Comparison of ENCODE assay signal across 10 cellular contexts in genomic region chr7:42972703-42973500, GRCh38. TPM values are rescaled to one million over a fixed set of nuclear protein-coding genes. Genes with fewer than 3 reads are reported as not detected.
DNase-seq lines count a peak whose midpoint lies in the region; ATAC-seq and TF ChIP-seq lines count a peak whose summit lies in the region.
"Had no signal": no experiment of that assay in that cellular context is flagged by ENCODE, and none has a peak within 500 bp of the region (broad histone marks: within the 10 kb centered on the region; RNA-seq: fewer than 3 reads in every experiment).

No MANE protein-coding gene starts in this region.

- H3K4me1 Mint-ChIP-seq in chondrocyte (ENCODE audit: low read depth), result peaks cover 27% of the 10 kb centered on the region
- H3K4me1 Mint-ChIP-seq in activated CD8-positive, alpha-beta memory T cell treated with anti-CD3 and anti-CD28 coated beads, Interleukin-2, amount 10 ng/mL, durations not matched to agents 7 days and 5 days, result no peaks in the 10 kb centered on the region
- no peaks in the 10 kb centered on the region for H3K4me1 Mint-ChIP-seq in activated CD4-positive, alpha-beta memory T cell treated with anti-CD3 and anti-CD28 coated beads, Interleukin-2, amount 10 ng/mL, durations not matched to agents 7 days and 5 days
- H3K4me1 Mint-ChIP-seq: activated T-helper 17 cell treated with anti-CD3 and anti-CD28 coated beads, Interleukin-2, amount 50 U/mL, for 72 hours had no signal

- ATAC-seq in IMR-90 (ENCODE audit: low read depth), result peak; percentile 86
- ATAC-seq in stimulated activated naive CD8-positive, alpha-beta T cell treated with anti-CD3 and anti-CD28 coated beads, Interleukin-15, Interleukin-2, amounts not matched to agents 100 U/mL and 50 U/mL, for 24 hours, result no peak
- no peak for ATAC-seq in activated CD8-positive, alpha-beta memory T cell treated with anti-CD3 and anti-CD28 coated beads, Interleukin-2, amount 10 ng/mL, durations not matched to agents 7 days and 5 days
- ATAC-seq: activated T-helper 17 cell treated with anti-CD3 and anti-CD28 coated beads, Interleukin-2, amount 50 U/mL, for 72 hours had no signal

- H3K27ac Mint-ChIP-seq in chondrocyte (ENCODE audit: unreplicated experiment), result peak overlapping the region; percentile 95
- H3K27ac Mint-ChIP-seq in activated CD8-positive, alpha-beta memory T cell treated with anti-CD3 and anti-CD28 coated beads, Interleukin-2, amount 10 ng/mL, durations not matched to agents 7 days and 5 days, result no peak overlapping the region
- H3K27ac Mint-ChIP-seq in activated CD4-positive, alpha-beta memory T cell treated with anti-CD3 and anti-CD28 coated beads, Interleukin-2, amount 10 ng/mL, durations not matched to agents 7 days and 5 days, result no peak overlapping the region
- H3K27ac Mint-ChIP-seq: activated T-helper 17 cell treated with anti-CD3 and anti-CD28 coated beads, Interleukin-2, amount 50 U/mL, for 72 hours had no signal

- peaks cover 3% of the 10 kb centered on the region for H3K36me3 Mint-ChIP-seq in chondrocyte (ENCODE audit: low read depth)
- H3K36me3 Mint-ChIP-seq in activated CD8-positive, alpha-beta memory T cell treated with anti-CD3 and anti-CD28 coated beads, Interleukin-2, amount 10 ng/mL, durations not matched to agents 7 days and 5 days, result no peaks in the 10 kb centered on the region
- H3K36me3 Mint-ChIP-seq in activated CD4-positive, alpha-beta memory T cell treated with anti-CD3 and anti-CD28 coated beads, Interleukin-2, amount 10 ng/mL, durations not matched to agents 7 days and 5 days (ENCODE audit: low read depth), result no peaks in the 10 kb centered on the region

- H4K20me1 ChIP-seq in IMR-90 (ENCODE audit: insufficient read depth, low read length), result no peaks in the 10 kb centered on the region

- no peak overlapping the region for H2BK120ac ChIP-seq in IMR-90 (ENCODE audit: low read depth, low read length)
- H2BK120ac ChIP-seq in trophoblast cell (ENCODE audit: insufficient read depth, low read length, poor library complexity), result no peak overlapping the region

- H3K4me2 ChIP-seq in IMR-90 (ENCODE audit: low read depth, low read length), result peak overlapping the region; percentile 64
- no peak overlapping the region for H3K4me2 ChIP-seq in trophoblast cell (ENCODE audit: low read length)

- H3K9me1 ChIP-seq in IMR-90 (ENCODE audit: insufficient read depth, low read length), result no peaks in the 10 kb centered on the region

- H3K23ac ChIP-seq in IMR-90 (ENCODE audit: low read depth, low read length) (no peak overlapping the region), trophoblast cell (ENCODE audit: low read length) (no peak overlapping the region)

- TF ChIP-seq RAD21 in IMR-90 (IDR thresholded peaks at IDR 0.05; ENCODE audit: low read length) (no peak), liver (IDR thresholded peaks at IDR 0.05) (peak; percentile 10 to 15)

- no TSS peak for BruUV-seq in IMR-90 (replicated peaks; lab: Mats Ljungman, UMichigan)

- H3K4me1 ChIP-seq in IMR-90 (ENCODE audit: control insufficient read depth, insufficient read depth, low read length) (peaks cover 2% of the 10 kb centered on the region; the same call in 1 of the 2 replicates), liver (ENCODE audit: control insufficient read depth in 4 of 4, insufficient read depth in 4 of 4, low read length in 3 of 4) (no peaks in the 10 kb centered on the region), thyroid gland (no peaks in the 10 kb centered on the region), trophoblast cell (ENCODE audit: control insufficient read depth in 1 of 2, insufficient read depth in 2 of 2, low read length in 2 of 2) (no peaks in the 10 kb centered on the region)
- H3K4me1 ChIP-seq: Peyer's patch had no signal

- no peak overlapping the region for H3K56ac ChIP-seq in IMR-90 (ENCODE audit: extremely low read depth, insufficient read depth, low read length)

- H3K4ac ChIP-seq in IMR-90 (ENCODE audit: low read depth, low read length) (no peak overlapping the region), trophoblast cell (ENCODE audit: low read depth, low read length) (no peak overlapping the region)

- no peak overlapping the region for H2AK5ac ChIP-seq in IMR-90 (ENCODE audit: low read depth, low read length)
- no peak overlapping the region for H2AK5ac ChIP-seq in trophoblast cell (ENCODE audit: low read length)

- H4K5ac ChIP-seq in IMR-90 (ENCODE audit: low read depth, low read length), result peak overlapping the region; percentile 19; the same call in 1 of the 2 replicates

- no peak overlapping the region for H4K91ac ChIP-seq in IMR-90 (ENCODE audit: insufficient read depth, low read depth, low read length)
- no peak overlapping the region for H4K91ac ChIP-seq in trophoblast cell (ENCODE audit: low read depth, low read length)

- DNase-seq in IMR-90 (peak; percentile 75), chondrocyte (ENCODE audit: low spot score) (no peak), thyroid gland (peak; percentile 2 to 10), trophoblast cell (no peak)
- no peak for DNase-seq in stimulated activated naive CD8-positive, alpha-beta T cell treated with anti-CD3 and anti-CD28 coated beads, Interleukin-15, Interleukin-2, amounts not matched to agents 100 U/mL and 50 U/mL, for 24 hours
- DNase-seq in activated CD8-positive, alpha-beta memory T cell treated with anti-CD3 and anti-CD28 coated beads, Interleukin-2, amount 10 ng/mL, durations not matched to agents 7 days and 5 days, result no peak
- DNase-seq in activated CD4-positive, alpha-beta memory T cell treated with anti-CD3 and anti-CD28 coated beads, Interleukin-2, amount 10 ng/mL, durations not matched to agents 7 days and 5 days, result no peak

- no peaks in the 10 kb centered on the region for H3K36me3 ChIP-seq in IMR-90 (ENCODE audit: control insufficient read depth, insufficient read depth, low read length)
- no peaks in the 10 kb centered on the region for H3K36me3 ChIP-seq in liver (ENCODE audit: control insufficient read depth in 4 of 4, insufficient read depth in 3 of 4, low read depth in 1 of 4, low read length in 3 of 4)
- H3K36me3 ChIP-seq in thyroid gland, result no peaks in the 10 kb centered on the region
- H3K36me3 ChIP-seq in trophoblast cell (ENCODE audit: control insufficient read depth in 1 of 2, insufficient read depth in 2 of 2, low read length in 2 of 2), result no peaks in the 10 kb centered on the region
- H3K36me3 ChIP-seq: Peyer's patch had no signal

- no peaks in the 10 kb centered on the region for H3K79me1 ChIP-seq in IMR-90 (ENCODE audit: low read depth in 1 of 2, low read length in 2 of 2)
- H3K79me1 ChIP-seq in trophoblast cell (ENCODE audit: low read length), result no peaks in the 10 kb centered on the region

- no peaks in the 10 kb centered on the region for H3K27me3 Mint-ChIP-seq in chondrocyte (ENCODE audit: low read depth)
- peaks cover 2% of the 10 kb centered on the region for H3K27me3 Mint-ChIP-seq in activated CD8-positive, alpha-beta memory T cell treated with anti-CD3 and anti-CD28 coated beads, Interleukin-2, amount 10 ng/mL, durations not matched to agents 7 days and 5 days
- peaks cover 7% of the 10 kb centered on the region for H3K27me3 Mint-ChIP-seq in activated CD4-positive, alpha-beta memory T cell treated with anti-CD3 and anti-CD28 coated beads, Interleukin-2, amount 10 ng/mL, durations not matched to agents 7 days and 5 days

- H3K18ac ChIP-seq in IMR-90 (ENCODE audit: low read depth, low read length) (0 out of 2 replicates have a peak overlapping the region, but pooled peaks have one; percentile 20), trophoblast cell (ENCODE audit: low read length) (no peak overlapping the region)

- dilution Hi-C loops in IMR-90 (cut with HindIII; ENCODE audit: low sequenced_read_pairs, unreplicated experiment), result no loop called here

- no peak overlapping the region for H2BK15ac ChIP-seq in IMR-90 (ENCODE audit: low read depth, low read length)

- no peak overlapping the region for H2BK20ac ChIP-seq in IMR-90 (ENCODE audit: low read depth, low read length)

- H4K12ac ChIP-seq in trophoblast cell (ENCODE audit: low read depth, low read length), result no peak overlapping the region

- H3K27ac ChIP-seq in IMR-90 (ENCODE audit: insufficient read depth, low read length), result peak overlapping the region; percentile 49; the same call in 1 of the 2 replicates
- H3K27ac ChIP-seq in liver (ENCODE audit: low read depth in 1 of 2, low read length in 2 of 2), result peak overlapping the region; percentile 8 to 34
- H3K27ac ChIP-seq in thyroid gland, result no peak overlapping the region
- H3K27ac ChIP-seq in trophoblast cell (ENCODE audit: low read depth, low read length), result no peak overlapping the region

- no peak overlapping the region for H3K4me3 ChIP-seq in IMR-90 (ENCODE audit: insufficient read depth, low read depth, low read length)
- H3K4me3 ChIP-seq in liver (ENCODE audit: low read depth in 1 of 3, low read length in 3 of 3), result no peak overlapping the region
- H3K4me3 ChIP-seq in thyroid gland (replicated peaks in 1 of 3), result no peak overlapping the region
- H3K4me3 ChIP-seq in trophoblast cell (ENCODE audit: low read depth, low read length), result no peak overlapping the region
- H3K4me3 ChIP-seq: Peyer's patch had no signal

- H3K4me3 Mint-ChIP-seq in chondrocyte (ENCODE audit: unreplicated experiment), result peak overlapping the region; percentile 26
- H3K4me3 Mint-ChIP-seq in activated CD8-positive, alpha-beta memory T cell treated with anti-CD3 and anti-CD28 coated beads, Interleukin-2, amount 10 ng/mL, durations not matched to agents 7 days and 5 days, result no peak overlapping the region
- H3K4me3 Mint-ChIP-seq in activated CD4-positive, alpha-beta memory T cell treated with anti-CD3 and anti-CD28 coated beads, Interleukin-2, amount 10 ng/mL, durations not matched to agents 7 days and 5 days, result no peak overlapping the region
- H3K4me3 Mint-ChIP-seq: activated T-helper 17 cell treated with anti-CD3 and anti-CD28 coated beads, Interleukin-2, amount 50 U/mL, for 72 hours had no signal

- CTCF ChIA-PET in IMR-90 (lab: Yijun Ruan, JAX), result interaction anchor here (1.2 kb wide), 1 partner anchor 152 kb away, joined by 3 read pairs; no protein-coding TSS in a partner anchor
- CTCF ChIA-PET in activated CD8-positive, alpha-beta memory T cell treated with anti-CD3 and anti-CD28 coated beads, Interleukin-2, amount 10 ng/mL, durations not matched to agents 7 days and 5 days (lab: Charles Lee), result no interaction called here
- CTCF ChIA-PET in activated CD4-positive, alpha-beta memory T cell treated with anti-CD3 and anti-CD28 coated beads, Interleukin-2, amount 10 ng/mL, durations not matched to agents 7 days and 5 days (lab: Charles Lee), result no interaction called here

- WGBS in IMR-90 (ENCODE audit: extremely low coverage in 2 of 2, insufficient read length in 1 of 2), 2 experiments, result 0% methylated on average over 2 of the region's 5 CpGs; no CpG with 5 or more reads in 1 of the 2 experiments
- WGBS in liver, result 52% methylated on average over 5 of the region's 5 CpGs
- WGBS in thyroid gland, 2 donors, result 38 to 50% methylated on average over 5 of the region's 5 CpGs
- WGBS in trophoblast cell (ENCODE audit: extremely low coverage, insufficient coverage, insufficient read length), result no CpG with 5 or more reads among the region's 5 CpGs

- H2BK5ac ChIP-seq in IMR-90 (ENCODE audit: low read depth, low read length, poor library complexity, severe bottlenecking), result no peak overlapping the region
- H2BK5ac ChIP-seq in trophoblast cell (ENCODE audit: low read depth, low read length, poor library complexity), result no peak overlapping the region

- intact Hi-C loops in IMR-90 (cut with micrococcal nuclease), result no loop called here
- intact Hi-C loops in thyroid gland (cut with DNase I), result no loop called here

- in situ Hi-C loops in IMR-90 (cut with MboI; ENCODE audit: low sequenced_read_pairs), result no loop called here

- H3K79me2 ChIP-seq in trophoblast cell (ENCODE audit: control insufficient read depth, insufficient read depth, low read length, poor library complexity), result no peaks in the 10 kb centered on the region

- H4K8ac ChIP-seq in IMR-90 (ENCODE audit: low read depth in 2 of 2, low read length in 2 of 2) (peak overlapping the region; percentile 55 to 66; a peak in 3 of 4 replicates), trophoblast cell (ENCODE audit: low read depth, low read length) (no peak overlapping the region)

- no peak for TF ChIP-seq CTCF in IMR-90 (conservative IDR thresholded peaks at IDR 0.05; ENCODE audit: low read depth, low read length)
- TF ChIP-seq CTCF in chondrocyte (IDR thresholded peaks at IDR 0.05), result no peak
- no peak for TF ChIP-seq CTCF in liver (IDR thresholded peaks at IDR 0.05; ENCODE audit: low read depth, low read length, missing input control)
- no peak for TF ChIP-seq CTCF in thyroid gland (IDR thresholded peaks at IDR 0.05)

- no peak overlapping the region for H2BK12ac ChIP-seq in trophoblast cell (ENCODE audit: low read length)

- no peak overlapping the region for H3K9ac ChIP-seq in IMR-90 (ENCODE audit: low read depth, low read length)
- no peak overlapping the region for H3K9ac ChIP-seq in liver (ENCODE audit: low read depth in 1 of 2, low read length in 2 of 2)
- no peak overlapping the region for H3K9ac ChIP-seq in trophoblast cell (ENCODE audit: low read length)

- no peak overlapping the region for H3K14ac ChIP-seq in IMR-90 (replicated peaks; ENCODE audit: low read depth, low read length)
- H3K14ac ChIP-seq in trophoblast cell (ENCODE audit: low read length), result no peak overlapping the region

- no peaks in the 10 kb centered on the region for H3K9me3 ChIP-seq in IMR-90 (ENCODE audit: control insufficient read depth, insufficient read depth, low read length)
- H3K9me3 ChIP-seq in liver (ENCODE audit: control insufficient read depth in 4 of 4, low read length in 3 of 4), result no peaks in the 10 kb centered on the region
- H3K9me3 ChIP-seq in thyroid gland, result no peaks in the 10 kb centered on the region
- H3K9me3 ChIP-seq in trophoblast cell (ENCODE audit: insufficient read depth, low read depth, low read length), result no peaks in the 10 kb centered on the region
- H3K9me3 ChIP-seq: Peyer's patch had no signal

- no peaks in the 10 kb centered on the region for H3K9me3 Mint-ChIP-seq in chondrocyte (ENCODE audit: low read depth)
- no peaks in the 10 kb centered on the region for H3K9me3 Mint-ChIP-seq in activated CD8-positive, alpha-beta memory T cell treated with anti-CD3 and anti-CD28 coated beads, Interleukin-2, amount 10 ng/mL, durations not matched to agents 7 days and 5 days (ENCODE audit: low read depth)
- peaks cover 2% of the 10 kb centered on the region for H3K9me3 Mint-ChIP-seq in activated CD4-positive, alpha-beta memory T cell treated with anti-CD3 and anti-CD28 coated beads, Interleukin-2, amount 10 ng/mL, durations not matched to agents 7 days and 5 days
- H3K9me3 Mint-ChIP-seq: activated T-helper 17 cell treated with anti-CD3 and anti-CD28 coated beads, Interleukin-2, amount 50 U/mL, for 72 hours had no signal

- TF ChIP-seq POLR2A in IMR-90 (IDR thresholded peaks at IDR 0.05; ENCODE audit: low read depth, low read length), result no peak
- no peak for TF ChIP-seq POLR2A in thyroid gland (IDR thresholded peaks at IDR 0.05)

- no peak overlapping the region for H2AK9ac ChIP-seq in IMR-90 (replicated peaks; ENCODE audit: low read depth, low read length, poor library complexity)

- peak overlapping the region; percentile 77 for H2AFZ ChIP-seq in IMR-90 (replicated peaks; ENCODE audit: low read length, poor library complexity)
- H2AFZ ChIP-seq in trophoblast cell (ENCODE audit: insufficient read depth, low read length, poor library complexity), result no peak overlapping the region

- H3K27me3 ChIP-seq in IMR-90 (ENCODE audit: control insufficient read depth, insufficient read depth, low read length), result peaks cover 1% of the 10 kb centered on the region
- H3K27me3 ChIP-seq in liver (ENCODE audit: control insufficient read depth in 4 of 4, insufficient read depth in 4 of 4, low read length in 3 of 4), result no peaks in the 10 kb centered on the region
- H3K27me3 ChIP-seq in thyroid gland, result no peaks in the 10 kb centered on the region
- H3K27me3 ChIP-seq in trophoblast cell (ENCODE audit: insufficient read depth, low read length), result no peaks in the 10 kb centered on the region
- H3K27me3 ChIP-seq: Peyer's patch had no signal

- POLR2A ChIA-PET in IMR-90 (lab: Charles Lee; ENCODE audit: unreplicated experiment), result no interaction called here
- POLR2A ChIA-PET in activated CD4-positive, alpha-beta memory T cell treated with anti-CD3 and anti-CD28 coated beads, Interleukin-2, amount 10 ng/mL, durations not matched to agents 7 days and 5 days (lab: Charles Lee), result no interaction called here

RNA-seq across cellular contexts. Expression of gene MRPL32, which starts 40.7 kb away (rescaled TPM):
- total RNA-seq in IMR-90 (2012; rRNA removed) (42.3 and 56.7 TPM in 2 replicates), chondrocyte (31.9 to 35.9 TPM (median 32.7 TPM) in 3 replicates), liver (10 to 100 TPM; 23.6 to 42.1 TPM), thyroid gland (10 to 100 TPM; 49.4 to 68.7 (median 56.9) TPM)
- polyA plus RNA-seq in IMR-90 (2012; rRNA removed) (66.6 and 75.3 TPM in 2 replicates), liver (10 to 100 TPM; 53.6 to 94.7 TPM)
- polyA plus RNA-seq in IMR-90 (2012; cell fraction: cytosol; rRNA removed), result 15.1 and 18.6 TPM in 2 replicates
- polyA plus RNA-seq in IMR-90 (2012; cell fraction: nucleus; rRNA removed; ENCODE audit: low replicate concordance), result 8.5 and 86.7 TPM in 2 replicates
- 60.2 and 70.0 TPM in 2 replicates for polyA plus RNA-seq in trophoblast cell (2013)
- total RNA-seq in activated CD8-positive, alpha-beta memory T cell treated with anti-CD3 and anti-CD28 coated beads, Interleukin-2, amount 10 ng/mL, durations not matched to agents 7 days and 5 days, result 10 to 100 TPM; 48.5 to 54.4 TPM
- 10 to 100 TPM; 47.2 to 47.4 TPM for total RNA-seq in activated CD4-positive, alpha-beta memory T cell treated with anti-CD3 and anti-CD28 coated beads, Interleukin-2, amount 10 ng/mL, durations not matched to agents 7 days and 5 days

RNA-seq across cellular contexts. Expression of gene PSMA2, which starts 40.9 kb away (rescaled TPM):
- 138 and 217 TPM in 2 replicates for total RNA-seq in IMR-90 (2012; rRNA removed)
- 98.8 and 106 TPM in 2 replicates for polyA plus RNA-seq in IMR-90 (2012; rRNA removed)
- polyA plus RNA-seq in IMR-90 (2012; cell fraction: cytosol; rRNA removed), result 28.7 and 34.1 TPM in 2 replicates
- polyA plus RNA-seq in IMR-90 (2012; cell fraction: nucleus; rRNA removed; ENCODE audit: low replicate concordance), result 7.1 and 43.4 TPM in 2 replicates
- 58.3 to 73.0 TPM (median 60.8 TPM) in 3 replicates for total RNA-seq in chondrocyte
- total RNA-seq in liver, result 10 to 100 TPM; 24.8 to 64.2 TPM
- polyA plus RNA-seq in liver, result 100 to 1,000 TPM in 1 of 2 donors, 10 to 100 TPM in 1; 83.3 to 221 TPM
- total RNA-seq in thyroid gland, result 10 to 100 TPM; 42.2 to 71.2 (median 63.8) TPM
- polyA plus RNA-seq in trophoblast cell (2013), result 200 and 207 TPM in 2 replicates
- total RNA-seq in activated CD8-positive, alpha-beta memory T cell treated with anti-CD3 and anti-CD28 coated beads, Interleukin-2, amount 10 ng/mL, durations not matched to agents 7 days and 5 days, result 100 to 1,000 TPM; 135 to 158 TPM
- 100 to 1,000 TPM; 132 to 133 TPM for total RNA-seq in activated CD4-positive, alpha-beta memory T cell treated with anti-CD3 and anti-CD28 coated beads, Interleukin-2, amount 10 ng/mL, durations not matched to agents 7 days and 5 days

Comparison
In these comparisons a context has a peak if more than half of its experiments do, and no peak if none do; other contexts are left out.
1. DNase-seq: peak in IMR-90 (single experiment) and thyroid gland (2 of 2); none in chondrocyte (single experiment), stimulated activated naive CD8-positive, alpha-beta T cell treated with anti-CD3 and anti-CD28 coated beads, Interleukin-15, Interleukin-2, amounts not matched to agents 100 U/mL and 50 U/mL, for 24 hours (single experiment), trophoblast cell (0 of 2), activated CD8-positive, alpha-beta memory T cell treated with anti-CD3 and anti-CD28 coated beads, Interleukin-2, amount 10 ng/mL, durations not matched to agents 7 days and 5 days (single experiment) and activated CD4-positive, alpha-beta memory T cell treated with anti-CD3 and anti-CD28 coated beads, Interleukin-2, amount 10 ng/mL, durations not matched to agents 7 days and 5 days (single experiment).
2. H3K27ac ChIP-seq: peak in IMR-90 (single experiment) and liver (2 of 2); none in thyroid gland (0 of 3) and trophoblast cell (single experiment).